ENCODE assay signal across 13 cellular contexts in the genomic region with DNA sequence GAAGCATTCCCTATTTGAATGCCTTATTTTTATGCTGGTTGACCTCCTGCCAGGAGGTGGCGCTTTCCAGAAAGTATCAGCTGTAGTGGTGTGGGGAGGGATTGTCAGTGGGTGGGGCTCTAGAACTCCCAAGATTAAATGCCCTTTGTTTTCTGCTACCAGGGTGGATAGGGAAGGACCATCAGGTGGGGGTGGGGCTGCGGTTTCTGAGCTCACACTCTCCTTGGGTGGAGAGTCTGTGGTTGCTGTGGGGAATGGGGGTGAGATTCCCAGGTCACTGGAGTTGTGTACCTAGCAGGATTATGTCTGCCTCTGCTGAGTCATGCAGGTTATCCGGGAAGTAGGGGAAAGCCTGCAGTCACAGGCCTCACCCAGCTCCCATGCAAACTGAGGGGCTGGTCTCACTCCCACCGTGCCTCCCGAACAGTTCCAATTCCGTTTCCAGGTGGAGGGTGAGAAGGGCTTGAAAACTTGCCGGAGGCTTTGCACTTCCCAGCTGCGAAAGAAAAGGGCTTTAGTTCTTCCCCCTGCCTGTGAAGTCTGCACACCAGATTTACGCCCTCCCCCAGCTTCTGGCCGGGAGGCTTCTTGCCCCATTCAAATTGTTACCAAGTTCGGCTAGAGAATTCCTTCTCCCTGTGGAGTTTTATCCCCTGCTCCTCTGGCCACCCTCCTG.
DNase-seq lines count a peak whose midpoint lies in the region; ATAC-seq and TF ChIP-seq lines count a peak whose summit lies in the region.
"Had no signal": no experiment of that assay in that cellular context is flagged by ENCODE, and none has a peak within 500 bp of the region (broad histone marks: within the 10 kb centered on the region; RNA-seq: fewer than 3 reads in every experiment).

No MANE protein-coding gene starts in this region.

- TF ChIP-seq CTCF in Calu3 (IDR thresholded peaks at IDR 0.05; ENCODE audit: unreplicated experiment) (no peak), gastrocnemius medialis (IDR thresholded peaks at IDR 0.05 in 4 of 5, conservative IDR thresholded peaks at IDR 0.05 in 1 of 5) (no peak)

- peaks cover 13% of the 10 kb centered on the region for H3K4me1 ChIP-seq in HUES6 (ENCODE audit: control insufficient read depth, insufficient read depth, low read length)
- no peaks in the 10 kb centered on the region for H3K4me1 ChIP-seq in gastrocnemius medialis
- no peaks in the 10 kb centered on the region for H3K4me1 ChIP-seq in effector memory CD4-positive, alpha-beta T cell (ENCODE audit: control insufficient read depth, insufficient read depth, low read length, poor library complexity, severe bottlenecking)
- H3K4me1 ChIP-seq: Caco-2, suprapubic skin had no signal

- H3K4me3 ChIP-seq in HUES6 (ENCODE audit: low read depth, low read length) (peak overlapping the region; percentile 50), gastrocnemius medialis (no peak overlapping the region)
- no peak overlapping the region for H3K4me3 ChIP-seq in effector memory CD4-positive, alpha-beta T cell (ENCODE audit: insufficient read depth, low read depth, low read length, poor library complexity, severe bottlenecking)
- H3K4me3 ChIP-seq: suprapubic skin had no signal

- TF ChIP-seq POLR2A in gastrocnemius medialis (IDR thresholded peaks at IDR 0.05) = no peak

- CTCF ChIA-PET in Calu3 (lab: Charles Lee) = interaction anchor here (0.8 to 1.2 kb wide), 4 partner anchors 160 to 521 kb away, joined by 3 to 6 read pairs (median 6); a partner anchor contains a TSS

- intact Hi-C loops in Calu3 (cut with micrococcal nuclease; ENCODE audit: unreplicated experiment) = no loop called here
- intact Hi-C loops in gastrocnemius medialis (cut with DNase I; ENCODE audit: low total_unique reads) = no loop called here

- H3K27me3 ChIP-seq in HUES6 (ENCODE audit: control insufficient read depth, insufficient read depth, low read length) (no peaks in the 10 kb centered on the region), gastrocnemius medialis (no peaks in the 10 kb centered on the region)
- H3K27me3 ChIP-seq in effector memory CD4-positive, alpha-beta T cell (replicated peaks; ENCODE audit: control insufficient read depth, insufficient read depth, low read length, poor library complexity, severe bottlenecking) = no peaks in the 10 kb centered on the region
- H3K27me3 ChIP-seq: suprapubic skin had no signal

- peaks cover 2% of the 10 kb centered on the region; the same call in 1 of the 2 replicates for H3K9me3 ChIP-seq in HUES6 (ENCODE audit: control insufficient read depth, insufficient read depth, low read depth, low read length)
- no peaks in the 10 kb centered on the region for H3K9me3 ChIP-seq in gastrocnemius medialis
- no peaks in the 10 kb centered on the region for H3K9me3 ChIP-seq in effector memory CD4-positive, alpha-beta T cell (ENCODE audit: control insufficient read depth, low read length)
- H3K9me3 ChIP-seq: suprapubic skin had no signal

- H3K4me1 Mint-ChIP-seq in Calu3 (ENCODE audit: low read depth, unreplicated experiment) = peaks cover 19% of the 10 kb centered on the region
- H3K4me1 Mint-ChIP-seq: activated CD4-positive, alpha-beta T cell treated with anti-CD3 and anti-CD28 coated beads, Interleukin-2, amount 10 ng/mL, durations not matched to agents 7 days and 5 days had no signal

- peak; percentile 77 for DNase-seq in Calu3
- peak; percentile 37 for DNase-seq in SK-N-DZ (ENCODE audit: low spot score)
- DNase-seq in kidney tubule cell (ENCODE audit: low spot score) = peak; percentile 24
- DNase-seq in NCI-H2107 treated with DMSO at 0.1 percent for 48 hours (lab: John Stamatoyannopoulos, UW; ENCODE audit: unreplicated experiment) = no peak
- no peak for DNase-seq in gastrocnemius medialis
- DNase-seq in effector memory CD4-positive, alpha-beta T cell = no peak
- DNase-seq in stimulated activated CD4-positive, alpha-beta T cell treated with anti-CD3 and anti-CD28 coated beads, Interleukin-12 subunit alpha, Interleukin-12 subunit beta, amount 100 ng/mL, for 4 hours = no peak
- DNase-seq: activated CD4-positive, alpha-beta T cell treated with anti-CD3 and anti-CD28 coated beads, Interleukin-2, amount 10 ng/mL, durations not matched to agents 7 days and 5 days; activated naive CD4-positive, alpha-beta T cell treated with anti-CD3 and anti-CD28 coated beads, Interleukin-2, amount 50 U/mL, for 16 hours; Caco-2; mesenchymal stem cell had no signal

- peaks cover 4% of the 10 kb centered on the region for H3K9me3 Mint-ChIP-seq in Calu3 (ENCODE audit: low read depth, unreplicated experiment)

- H3K36me3 Mint-ChIP-seq in Calu3 (ENCODE audit: insufficient read depth, unreplicated experiment) = peaks cover 9% of the 10 kb centered on the region

- H3K27ac Mint-ChIP-seq in Calu3 (ENCODE audit: unreplicated experiment) = peak overlapping the region; percentile 53
- H3K27ac Mint-ChIP-seq: activated CD4-positive, alpha-beta T cell treated with anti-CD3 and anti-CD28 coated beads, Interleukin-2, amount 10 ng/mL, durations not matched to agents 7 days and 5 days had no signal

- no peaks in the 10 kb centered on the region for H3K27me3 Mint-ChIP-seq in Calu3 (ENCODE audit: unreplicated experiment)
- H3K27me3 Mint-ChIP-seq: activated CD4-positive, alpha-beta T cell treated with anti-CD3 and anti-CD28 coated beads, Interleukin-2, amount 10 ng/mL, durations not matched to agents 7 days and 5 days had no signal

- no peaks in the 10 kb centered on the region for H3K36me3 ChIP-seq in HUES6 (ENCODE audit: control insufficient read depth, insufficient read depth, low read length)
- H3K36me3 ChIP-seq in gastrocnemius medialis = no peaks in the 10 kb centered on the region
- no peaks in the 10 kb centered on the region for H3K36me3 ChIP-seq in effector memory CD4-positive, alpha-beta T cell (ENCODE audit: control insufficient read depth, insufficient read depth, low read length)
- H3K36me3 ChIP-seq: suprapubic skin had no signal

- no peak overlapping the region for H3K4me3 Mint-ChIP-seq in Calu3 (ENCODE audit: low read depth, unreplicated experiment)
- H3K4me3 Mint-ChIP-seq: activated CD4-positive, alpha-beta T cell treated with anti-CD3 and anti-CD28 coated beads, Interleukin-2, amount 10 ng/mL, durations not matched to agents 7 days and 5 days had no signal

- ATAC-seq in gastrocnemius medialis = no peak

- H3K27ac ChIP-seq in HUES6 (ENCODE audit: low read depth, low read length) (peak overlapping the region; percentile 82; the same call in 1 of the 2 replicates), gastrocnemius medialis (no peak overlapping the region)
- H3K27ac ChIP-seq in effector memory CD4-positive, alpha-beta T cell (ENCODE audit: insufficient read depth, low read length, poor library complexity, severe bottlenecking) = no peak overlapping the region
- H3K27ac ChIP-seq: suprapubic skin had no signal

- no TSS peak for BruUV-seq in Calu3 (replicated peaks; lab: Mats Ljungman, UMichigan)

- in situ Hi-C loops in gastrocnemius medialis (cut with MboI; ENCODE audit: low sequenced_read_pairs in 4 of 4) = no loop called here

- H3K9ac ChIP-seq in HUES6 (ENCODE audit: low read length) = peak overlapping the region; percentile 66

Comparison
In these comparisons a context has a peak if more than half of its experiments do, and no peak if none do; other contexts are left out.
1. DNase-seq: peak in Calu3 (single experiment), SK-N-DZ (single experiment) and kidney tubule cell (single experiment); none in NCI-H2107 treated with DMSO at 0.1 percent for 48 hours (single experiment), gastrocnemius medialis (0 of 2), effector memory CD4-positive, alpha-beta T cell (0 of 3) and stimulated activated CD4-positive, alpha-beta T cell treated with anti-CD3 and anti-CD28 coated beads, Interleukin-12 subunit alpha, Interleukin-12 subunit beta, amount 100 ng/mL, for 4 hours (single experiment).